Comparison of ENCODE assay signal across 11 cellular contexts in the genomic region with DNA sequence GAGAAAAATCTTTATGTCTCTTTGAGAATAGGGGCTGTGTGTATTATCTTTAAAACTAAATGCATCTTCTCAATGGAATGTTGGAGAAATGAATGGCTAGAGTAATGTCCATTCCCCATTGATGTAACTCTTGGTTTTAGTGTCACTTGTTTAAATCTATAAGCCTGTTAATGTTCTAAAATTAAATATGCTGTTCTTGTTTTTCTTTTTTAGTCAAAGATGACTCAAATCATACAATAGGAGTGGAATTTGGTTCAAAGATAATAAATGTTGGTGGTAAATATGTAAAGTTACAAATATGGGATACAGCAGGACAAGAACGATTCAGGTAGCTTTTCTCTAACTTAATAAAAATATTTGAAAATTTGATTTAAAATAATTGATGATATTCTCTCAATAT.
"Had no signal": no experiment of that assay in that cellular context is flagged by ENCODE, and none has a peak within 500 bp of the region (broad histone marks: within the 10 kb centered on the region; RNA-seq: fewer than 3 reads in every experiment).

No MANE protein-coding gene starts in this region.

- H2AFZ ChIP-seq: GM23248 had no signal

- H3K27ac Mint-ChIP-seq: HFFc6, IgD-negative memory B cell had no signal

- DNase-seq: GM23248, GOT3, H7, HFFc6, KBM-7 had no signal

- ATAC-seq: HCT116, HepG2 had no signal

- H3K9me3 ChIP-seq: HAP-1 had no signal

- FAIRE-seq: HepG2 had no signal

- H3K9ac ChIP-seq: GM23248, KMS-11 had no signal

- H3K4me2 ChIP-seq: KMS-11 had no signal

- H3K4me3 Mint-ChIP-seq: HFFc6 had no signal

- H3K27me3 Mint-ChIP-seq: IgD-negative memory B cell had no signal

- H3K4me3 ChIP-seq: GM23248, HAP-1 had no signal

- H3K9me3 Mint-ChIP-seq: HFFc6, IgD-negative memory B cell had no signal

- H3K27ac ChIP-seq: GM23248, HL-60, KMS-11 had no signal
